8 cellular contexts compared by ENCODE assay signal in the genomic region with DNA sequence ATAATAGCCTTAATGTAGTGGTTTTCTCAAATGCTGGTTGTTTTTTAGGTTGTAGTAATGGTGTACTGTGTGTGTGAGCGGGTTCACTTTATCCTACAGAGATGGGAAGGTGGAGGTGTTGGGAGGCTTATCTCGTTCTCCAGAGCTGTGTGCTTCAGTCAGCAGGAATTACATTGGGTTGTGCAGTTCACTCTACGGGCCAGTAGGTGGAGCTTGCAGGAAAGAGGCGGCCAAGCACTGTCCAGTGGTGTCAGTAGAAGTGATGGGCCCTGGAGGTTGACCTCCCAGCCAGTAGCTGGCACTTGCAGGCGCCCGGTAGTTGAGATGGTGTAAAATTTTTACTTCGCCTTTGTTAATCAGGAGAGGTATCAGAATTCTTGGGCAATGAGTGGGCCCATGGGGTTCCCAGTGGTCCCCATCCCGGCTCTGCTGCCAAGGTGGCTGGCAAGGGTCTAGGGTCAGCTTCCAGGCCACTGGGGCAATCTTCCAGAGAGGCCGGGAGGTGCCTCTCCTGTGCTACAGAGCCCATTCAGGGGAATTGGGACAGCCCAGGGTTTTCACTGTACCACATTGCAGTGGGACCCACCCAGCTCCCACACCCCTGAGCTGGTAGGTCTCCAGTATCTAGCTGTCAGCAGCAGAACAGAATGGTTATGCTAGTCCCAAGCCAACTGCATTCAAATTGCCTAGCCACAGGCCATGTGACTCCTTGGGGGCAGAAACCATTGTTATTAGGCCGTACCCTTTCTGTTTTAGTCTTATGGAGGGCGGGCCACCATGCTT.
DNase-seq lines count a peak whose midpoint lies in the region; ATAC-seq and TF ChIP-seq lines count a peak whose summit lies in the region.

No MANE protein-coding gene starts in this region.

- WGBS in iPS DF 6.9 (ENCODE audit: insufficient coverage, insufficient read length): no CpG with 5 or more reads among the region's 11 CpGs

- H3K27me3 ChIP-seq in brain microvascular endothelial cell (replicated peaks) (no peaks in the 10 kb centered on the region), iPS DF 6.9 (ENCODE audit: control insufficient read depth, insufficient read depth, low read length) (no peaks in the 10 kb centered on the region)

- H3K27ac ChIP-seq in brain microvascular endothelial cell (no peak overlapping the region), iPS DF 6.9 (ENCODE audit: low read length) (no peak overlapping the region)

- no peak overlapping the region for H3K4me3 ChIP-seq in brain microvascular endothelial cell (ENCODE audit: low read depth, low read length)
- no peak overlapping the region for H3K4me3 ChIP-seq in iPS DF 6.9 (ENCODE audit: low read length)

- H3K36me3 ChIP-seq in brain microvascular endothelial cell (replicated peaks) (peaks cover 49% of the 10 kb centered on the region), iPS DF 6.9 (ENCODE audit: control insufficient read depth, insufficient read depth, low read length) (no peaks in the 10 kb centered on the region)

- H3K4me1 Mint-ChIP-seq in T-helper 2 cell treated with Interferon-gamma antibody and Interleukin-4, amounts not matched to agents 5 μg/mL and 100 μg/mL, for 36 hours (ENCODE audit: low read depth): peaks cover 19% of the 10 kb centered on the region

- DNase-seq in activated CD4-positive, alpha-beta T cell treated with anti-CD3 and anti-CD28 coated beads for 24 hours (ENCODE audit: low read depth in 2 of 2): peak; percentile 19 to 34
- DNase-seq in activated CD4-positive, alpha-beta T cell treated with anti-CD3 and anti-CD28 coated beads for 1 hour: no peak
- DNase-seq in NCI-H1105 (lab: John Stamatoyannopoulos, UW) (peak; percentile 24), brain microvascular endothelial cell (peak; percentile 57), iPS DF 6.9 (ENCODE audit: low read depth, low spot score) (peak; percentile 39)
- peak; percentile 26 for DNase-seq in T-helper 2 cell treated with Interferon-gamma antibody and Interleukin-4, amounts not matched to agents 5 μg/mL and 100 μg/mL, for 36 hours (ENCODE audit: low spot score)
- peak; percentile 13 to 21 for DNase-seq in stimulated activated CD4-positive, alpha-beta T cell treated with anti-CD3 and anti-CD28 coated beads, Interleukin-1b, Interleukin-23, amount 100 ng/mL, for 1 hour (ENCODE audit: low read depth in 2 of 2)

- in situ Hi-C loops in brain microvascular endothelial cell (cut with HindIII; ENCODE audit: low pct_ligation_motif_present, low sequenced_read_pairs): no loop called here

- H3K27ac Mint-ChIP-seq in T-helper 2 cell treated with Interferon-gamma antibody and Interleukin-4, amounts not matched to agents 5 μg/mL and 100 μg/mL, for 36 hours: peak overlapping the region; percentile 37

- no peaks in the 10 kb centered on the region for H3K9me3 ChIP-seq in iPS DF 6.9 (ENCODE audit: control insufficient read depth, insufficient read depth, low read length)

- peak; percentile 97 for TF ChIP-seq CTCF in brain microvascular endothelial cell (IDR thresholded peaks at IDR 0.05; ENCODE audit: low read depth, low read length, missing control alignments)

- H3K4me3 Mint-ChIP-seq in T-helper 2 cell treated with Interferon-gamma antibody and Interleukin-4, amounts not matched to agents 5 μg/mL and 100 μg/mL, for 36 hours: no peak overlapping the region

- H3K9me3 Mint-ChIP-seq in T-helper 2 cell treated with Interferon-gamma antibody and Interleukin-4, amounts not matched to agents 5 μg/mL and 100 μg/mL, for 36 hours: no peaks in the 10 kb centered on the region

- peak; percentile 88 for ATAC-seq in HG02759 (IDR thresholded peaks at IDR 0.05; ENCODE audit: unreplicated experiment)

- no peaks in the 10 kb centered on the region for H3K27me3 Mint-ChIP-seq in T-helper 2 cell treated with Interferon-gamma antibody and Interleukin-4, amounts not matched to agents 5 μg/mL and 100 μg/mL, for 36 hours (ENCODE audit: low read depth)

- no peaks in the 10 kb centered on the region for H3K4me1 ChIP-seq in iPS DF 6.9 (ENCODE audit: control insufficient read depth, insufficient read depth, low read length)

- peaks cover 50% of the 10 kb centered on the region for H3K36me3 Mint-ChIP-seq in T-helper 2 cell treated with Interferon-gamma antibody and Interleukin-4, amounts not matched to agents 5 μg/mL and 100 μg/mL, for 36 hours (ENCODE audit: low read depth)
